18 cellular contexts compared by ENCODE assay signal in genomic region chr2:134277223-134277622, GRCh38.
"Had no signal": no experiment of that assay in that cellular context is flagged by ENCODE, and none has a peak within 500 bp of the region (broad histone marks: within the 10 kb centered on the region; RNA-seq: fewer than 3 reads in every experiment).

No MANE protein-coding gene starts in this region.

- H3K36me3 Mint-ChIP-seq: mesothelial cell of epicardium had no signal

- H2AFZ ChIP-seq: hepatocyte had no signal

- H3K4me2 ChIP-seq: hepatocyte had no signal

- H3K27ac Mint-ChIP-seq: endodermal cell, mesothelial cell of epicardium, nephron progenitor cell had no signal

- H3K9me3 ChIP-seq: stomach, vagina had no signal

- H3K4me3 ChIP-seq: hepatocyte, lung, stomach, vagina had no signal

- H3K4me3 Mint-ChIP-seq: endodermal cell, mesothelial cell of epicardium, nephron progenitor cell had no signal

- ATAC-seq: right cardiac atrium had no signal

- H3K4me1 ChIP-seq: vagina had no signal

- DNase-seq: anterior cingulate cortex; central memory CD4-positive, alpha-beta T cell; endodermal cell; nephron progenitor cell; right cardiac atrium; stimulated activated CD4-positive, alpha-beta T cell treated with anti-CD3 and anti-CD28 coated beads, Interleukin-2, amount 100 ng/mL, for 24 hours; stomach; SW 1271; trophoblast cell had no signal

- H3K79me2 ChIP-seq: hepatocyte had no signal

- H3K36me3 ChIP-seq: brain microvascular endothelial cell, vagina had no signal

- FAIRE-seq: colon, islet of Langerhans, TTC549 had no signal

- H3K27ac ChIP-seq: brain microvascular endothelial cell, foreskin keratinocyte, hepatocyte, stomach, vagina had no signal

- H3K9me3 Mint-ChIP-seq: endodermal cell, mesothelial cell of epicardium, nephron progenitor cell had no signal

- H3K27me3 ChIP-seq: brain microvascular endothelial cell, foreskin keratinocyte, hepatocyte, stomach, vagina had no signal
